Comparison of ENCODE assay signal across 1 cellular context in genomic region chr19:39497850-39498261, GRCh38.
TF ChIP-seq lines count a peak whose summit lies in the region.

No MANE protein-coding gene starts in this region.

TF ChIP-seq in GM12878, 131 proteins besides CTCF, POLR2A, EP300 and RAD21 (continued from another document):
- no peak for TF ChIP-seq ZNF592 (IDR thresholded peaks at IDR 0.05)
- TF ChIP-seq ZBED1 (IDR thresholded peaks at IDR 0.05; ENCODE audit: borderline replicate concordance), result no peak
- no peak for TF ChIP-seq SMARCA5 (IDR thresholded peaks at IDR 0.05)
- TF ChIP-seq FOS (IDR thresholded peaks at IDR 0.05; ENCODE audit: borderline replicate concordance, extremely low read depth, insufficient read length), result no peak
- TF ChIP-seq EED (IDR thresholded peaks at IDR 0.05; ENCODE audit: low read depth), result no peak
- TF ChIP-seq MYB (IDR thresholded peaks at IDR 0.05; ENCODE audit: borderline replicate concordance, low read depth, low read length), result no peak
- TF ChIP-seq MXI1 (IDR thresholded peaks at IDR 0.05; ENCODE audit: low read depth, low read length), result no peak
- TF ChIP-seq, protein P1, sequence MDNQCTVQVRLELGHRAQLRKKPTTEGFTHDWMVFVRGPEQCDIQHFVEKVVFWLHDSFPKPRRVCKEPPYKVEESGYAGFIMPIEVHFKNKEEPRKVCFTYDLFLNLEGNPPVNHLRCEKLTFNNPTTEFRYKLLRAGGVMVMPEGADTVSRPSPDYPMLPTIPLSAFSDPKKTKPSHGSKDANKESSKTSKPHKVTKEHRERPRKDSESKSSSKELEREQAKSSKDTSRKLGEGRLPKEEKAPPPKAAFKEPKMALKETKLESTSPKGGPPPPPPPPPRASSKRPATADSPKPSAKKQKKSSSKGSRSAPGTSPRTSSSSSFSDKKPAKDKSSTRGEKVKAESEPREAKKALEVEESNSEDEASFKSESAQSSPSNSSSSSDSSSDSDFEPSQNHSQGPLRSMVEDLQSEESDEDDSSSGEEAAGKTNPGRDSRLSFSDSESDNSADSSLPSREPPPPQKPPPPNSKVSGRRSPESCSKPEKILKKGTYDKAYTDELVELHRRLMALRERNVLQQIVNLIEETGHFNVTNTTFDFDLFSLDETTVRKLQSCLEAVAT (IDR thresholded peaks at IDR 0.05), result no peak
- TF ChIP-seq MTA2 (IDR thresholded peaks at IDR 0.05; ENCODE audit: low read depth), result no peak
- peak; percentile 45; the same call in 1 of the 2 replicates for TF ChIP-seq GATAD2B (conservative IDR thresholded peaks at IDR 0.05; ENCODE audit: low read depth)
- TF ChIP-seq, protein P2, sequence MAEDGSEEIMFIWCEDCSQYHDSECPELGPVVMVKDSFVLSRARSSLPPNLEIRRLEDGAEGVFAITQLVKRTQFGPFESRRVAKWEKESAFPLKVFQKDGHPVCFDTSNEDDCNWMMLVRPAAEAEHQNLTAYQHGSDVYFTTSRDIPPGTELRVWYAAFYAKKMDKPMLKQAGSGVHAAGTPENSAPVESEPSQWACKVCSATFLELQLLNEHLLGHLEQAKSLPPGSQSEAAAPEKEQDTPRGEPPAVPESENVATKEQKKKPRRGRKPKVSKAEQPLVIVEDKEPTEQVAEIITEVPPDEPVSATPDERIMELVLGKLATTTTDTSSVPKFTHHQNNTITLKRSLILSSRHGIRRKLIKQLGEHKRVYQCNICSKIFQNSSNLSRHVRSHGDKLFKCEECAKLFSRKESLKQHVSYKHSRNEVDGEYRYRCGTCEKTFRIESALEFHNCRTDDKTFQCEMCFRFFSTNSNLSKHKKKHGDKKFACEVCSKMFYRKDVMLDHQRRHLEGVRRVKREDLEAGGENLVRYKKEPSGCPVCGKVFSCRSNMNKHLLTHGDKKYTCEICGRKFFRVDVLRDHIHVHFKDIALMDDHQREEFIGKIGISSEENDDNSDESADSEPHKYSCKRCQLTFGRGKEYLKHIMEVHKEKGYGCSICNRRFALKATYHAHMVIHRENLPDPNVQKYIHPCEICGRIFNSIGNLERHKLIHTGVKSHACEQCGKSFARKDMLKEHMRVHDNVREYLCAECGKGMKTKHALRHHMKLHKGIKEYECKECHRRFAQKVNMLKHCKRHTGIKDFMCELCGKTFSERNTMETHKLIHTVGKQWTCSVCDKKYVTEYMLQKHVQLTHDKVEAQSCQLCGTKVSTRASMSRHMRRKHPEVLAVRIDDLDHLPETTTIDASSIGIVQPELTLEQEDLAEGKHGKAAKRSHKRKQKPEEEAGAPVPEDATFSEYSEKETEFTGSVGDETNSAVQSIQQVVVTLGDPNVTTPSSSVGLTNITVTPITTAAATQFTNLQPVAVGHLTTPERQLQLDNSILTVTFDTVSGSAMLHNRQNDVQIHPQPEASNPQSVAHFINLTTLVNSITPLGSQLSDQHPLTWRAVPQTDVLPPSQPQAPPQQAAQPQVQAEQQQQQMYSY (CRISPR knock-in tag; IDR thresholded peaks at IDR 0.05), result no peak
- no peak for TF ChIP-seq RBBP5 (conservative IDR thresholded peaks at IDR 0.05)
- TF ChIP-seq BHLHE40 (IDR thresholded peaks at IDR 0.05; ENCODE audit: borderline replicate concordance in 1 of 2, low read depth in 2 of 2, low read length in 1 of 2), result peak; percentile 12 to 64; a peak in 2 of 4 replicates
- TF ChIP-seq CEBPZ (IDR thresholded peaks at IDR 0.05; ENCODE audit: low read depth, low read length), result no peak
- TF ChIP-seq BMI1 (IDR thresholded peaks at IDR 0.05; ENCODE audit: borderline replicate concordance), result no peak
- no peak for TF ChIP-seq SIN3A (IDR thresholded peaks at IDR 0.05; ENCODE audit: low read depth, low read length)
- no peak for TF ChIP-seq BACH1 (IDR thresholded peaks at IDR 0.05; ENCODE audit: borderline replicate concordance)
- TF ChIP-seq IRF4 (IDR thresholded peaks at IDR 0.05; ENCODE audit: low read depth, low read length), result no peak
- TF ChIP-seq FOXK2 (IDR thresholded peaks at IDR 0.05), result no peak
